Comparison of ENCODE assay signal across 1 cellular context in the genomic region with DNA sequence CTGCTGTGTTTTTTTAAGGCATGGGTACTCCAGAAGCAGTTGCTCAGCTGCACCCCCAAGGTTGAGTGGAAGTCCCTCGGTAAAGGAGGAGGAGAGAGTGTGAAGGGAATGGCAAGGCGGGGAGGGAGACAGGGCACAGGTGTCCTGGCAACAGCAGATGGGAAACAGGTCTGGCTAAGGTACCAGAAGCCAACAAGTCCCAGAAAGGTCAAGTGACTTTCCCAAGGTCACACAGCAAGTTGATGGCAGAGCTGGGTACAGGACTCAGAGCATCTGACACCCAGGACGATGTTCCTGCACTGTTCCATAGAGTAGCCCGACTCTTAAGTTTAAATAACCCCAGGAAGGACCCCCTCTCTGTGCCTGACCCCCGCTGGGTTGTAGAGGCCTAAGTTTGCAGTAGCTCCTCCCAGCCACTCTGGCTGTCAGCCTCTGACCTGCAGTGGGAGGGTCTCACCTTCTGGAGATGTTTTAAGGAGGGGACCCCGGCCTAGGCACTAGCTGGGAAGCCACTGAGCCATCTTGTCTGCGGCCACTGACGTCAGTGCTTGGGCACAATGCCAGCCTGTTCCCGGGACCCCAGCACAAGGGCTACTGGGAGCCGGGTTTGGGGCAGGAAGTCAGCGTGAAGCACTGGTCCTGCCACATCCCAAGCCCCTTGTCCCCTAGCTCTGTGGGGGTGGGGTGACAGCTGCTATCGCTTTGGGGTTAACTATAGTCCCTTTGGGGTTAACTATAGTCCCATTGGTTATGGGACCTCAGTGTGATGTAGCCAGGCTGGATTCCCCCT.
TF ChIP-seq lines count a peak whose summit lies in the region.

No MANE protein-coding gene starts in this region.

TF ChIP-seq in HEK293, 187 proteins besides CTCF, POLR2A, EP300 and RAD21 (continued from another document):
- no peak for TF ChIP-seq ZNF555 (tag by site-specific recombination; conservative IDR thresholded peaks at IDR 0.05)
- TF ChIP-seq WT1 (tag by site-specific recombination; IDR thresholded peaks at IDR 0.05) = no peak
- no peak for TF ChIP-seq ZNF791 (tag by site-specific recombination; IDR thresholded peaks at IDR 0.05)
- TF ChIP-seq ZNF335 (tag by site-specific recombination; conservative IDR thresholded peaks at IDR 0.05) = no peak
- TF ChIP-seq KLF1 (tag by site-specific recombination; IDR thresholded peaks at IDR 0.05) = 0 out of 2 replicates have a peak, but pooled peaks have one; percentile 19
- peak; percentile 51; the same call in 1 of the 2 replicates for TF ChIP-seq ZBTB20 (tag by site-specific recombination; IDR thresholded peaks at IDR 0.05)
- no peak for TF ChIP-seq ZNF239 (tag by site-specific recombination; IDR thresholded peaks at IDR 0.05)
- no peak for TF ChIP-seq ZNF785 (tag by site-specific recombination; IDR thresholded peaks at IDR 0.05)
- TF ChIP-seq ZNF629 (tag by site-specific recombination; IDR thresholded peaks at IDR 0.05) = no peak
- no peak for TF ChIP-seq YY2 (tag by site-specific recombination; IDR thresholded peaks at IDR 0.05)
- TF ChIP-seq ZNF521 (tag by site-specific recombination; IDR thresholded peaks at IDR 0.05) = no peak
- no peak for TF ChIP-seq REPIN1 (tag by site-specific recombination; IDR thresholded peaks at IDR 0.05; ENCODE audit: low read depth)
- TF ChIP-seq HOXC10 (CRISPR knock-in tag; IDR thresholded peaks at IDR 0.05) = no peak
- TF ChIP-seq, protein P1, sequence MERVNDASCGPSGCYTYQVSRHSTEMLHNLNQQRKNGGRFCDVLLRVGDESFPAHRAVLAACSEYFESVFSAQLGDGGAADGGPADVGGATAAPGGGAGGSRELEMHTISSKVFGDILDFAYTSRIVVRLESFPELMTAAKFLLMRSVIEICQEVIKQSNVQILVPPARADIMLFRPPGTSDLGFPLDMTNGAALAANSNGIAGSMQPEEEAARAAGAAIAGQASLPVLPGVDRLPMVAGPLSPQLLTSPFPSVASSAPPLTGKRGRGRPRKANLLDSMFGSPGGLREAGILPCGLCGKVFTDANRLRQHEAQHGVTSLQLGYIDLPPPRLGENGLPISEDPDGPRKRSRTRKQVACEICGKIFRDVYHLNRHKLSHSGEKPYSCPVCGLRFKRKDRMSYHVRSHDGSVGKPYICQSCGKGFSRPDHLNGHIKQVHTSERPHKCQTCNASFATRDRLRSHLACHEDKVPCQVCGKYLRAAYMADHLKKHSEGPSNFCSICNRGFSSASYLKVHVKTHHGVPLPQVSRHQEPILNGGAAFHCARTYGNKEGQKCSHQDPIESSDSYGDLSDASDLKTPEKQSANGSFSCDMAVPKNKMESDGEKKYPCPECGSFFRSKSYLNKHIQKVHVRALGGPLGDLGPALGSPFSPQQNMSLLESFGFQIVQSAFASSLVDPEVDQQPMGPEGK (tag by site-specific recombination; IDR thresholded peaks at IDR 0.05) = peak; percentile 19; the same call in 1 of the 2 replicates
- no peak for TF ChIP-seq ZNF529 (tag by site-specific recombination; IDR thresholded peaks at IDR 0.05; ENCODE audit: insufficient replicate concordance)
- 0 out of 2 replicates have a peak, but pooled peaks have one; percentile 15 for TF ChIP-seq ZBTB48 (tag by site-specific recombination; IDR thresholded peaks at IDR 0.05)
TF ChIP-seq in HEK293: peak in this region for 5.
